Comparison of ENCODE assay signal across 8 cellular contexts in the genomic region with DNA sequence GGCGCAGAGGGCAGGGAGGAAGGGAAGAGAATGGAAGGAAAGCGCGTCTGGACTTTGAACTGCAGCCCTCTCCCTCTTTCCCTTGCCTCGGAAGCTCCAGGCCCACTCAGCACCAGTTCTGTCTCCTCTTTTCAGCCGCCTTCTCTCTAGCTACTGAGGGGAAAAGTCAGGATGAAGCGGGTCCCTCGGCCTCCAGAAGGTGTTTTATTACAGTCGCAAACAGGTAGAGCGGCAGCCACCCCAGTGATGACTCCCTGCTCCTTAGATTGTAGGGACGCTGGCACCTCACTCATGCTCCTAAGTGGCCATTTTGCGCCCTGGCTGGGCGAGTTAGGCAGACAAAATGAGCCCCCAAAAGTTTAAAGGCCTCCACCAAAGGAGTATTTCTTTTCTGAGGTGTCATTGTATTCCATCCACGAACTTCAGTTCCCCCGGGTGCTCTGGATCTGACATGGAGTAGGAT. TPM values are rescaled to one million over a fixed set of nuclear protein-coding genes. Genes with fewer than 3 reads are reported as not detected.
DNase-seq lines count a peak whose midpoint lies in the region; ATAC-seq, FAIRE-seq and TF ChIP-seq lines count a peak whose summit lies in the region.

No MANE protein-coding gene starts in this region.

- H3K4me3 Mint-ChIP-seq in CD4-positive, CD25-positive, alpha-beta regulatory T cell, result peak overlapping the region; percentile 78 to 89 (median 84)
- H3K4me3 Mint-ChIP-seq in endodermal cell (peak overlapping the region; percentile 75), nephron progenitor cell (peak overlapping the region; percentile 85)

- H3K4me1 Mint-ChIP-seq in CD4-positive, CD25-positive, alpha-beta regulatory T cell, result peaks cover 22 to 30% (median 25%) of the 10 kb centered on the region in 4 donors
- H3K4me1 Mint-ChIP-seq in endodermal cell, result peaks cover 31% of the 10 kb centered on the region
- H3K4me1 Mint-ChIP-seq in nephron progenitor cell, result peaks cover 66% of the 10 kb centered on the region

- H3K4me3 ChIP-seq in CD4-positive, CD25-positive, alpha-beta regulatory T cell (ENCODE audit: low read depth, low read length), result peak overlapping the region; percentile 53
- H3K4me3 ChIP-seq in NT2/D1 (ENCODE audit: insufficient read length, low read depth) (peak overlapping the region; percentile 65), endodermal cell (ENCODE audit: low read length) (peak overlapping the region; percentile 83)

- H3K27ac Mint-ChIP-seq in CD4-positive, CD25-positive, alpha-beta regulatory T cell, result peak overlapping the region; percentile 74 to 90 (median 86)
- H3K27ac Mint-ChIP-seq in endodermal cell (peak overlapping the region; percentile 97), nephron progenitor cell (peak overlapping the region; percentile 98)

- H3K9ac ChIP-seq in NT2/D1 (ENCODE audit: insufficient read length, low read depth) (peak overlapping the region; percentile 93), endodermal cell (ENCODE audit: extremely low read depth, low read length, poor library complexity, severe bottlenecking) (peak overlapping the region; percentile 79)

- H3K9me3 ChIP-seq in CD4-positive, CD25-positive, alpha-beta regulatory T cell (ENCODE audit: control insufficient read depth in 2 of 2, low read length in 2 of 2), result no peaks in the 10 kb centered on the region
- H3K9me3 ChIP-seq in NT2/D1 (ENCODE audit: insufficient read depth, low read length) (no peaks in the 10 kb centered on the region), endodermal cell (ENCODE audit: control insufficient read depth, low read length) (no peaks in the 10 kb centered on the region)

- H3K27me3 Mint-ChIP-seq in CD4-positive, CD25-positive, alpha-beta regulatory T cell, result peaks cover 6% of the 10 kb centered on the region
- H3K27me3 Mint-ChIP-seq in endodermal cell (ENCODE audit: insufficient read depth) (no peaks in the 10 kb centered on the region), nephron progenitor cell (ENCODE audit: low read depth, poor library complexity) (peaks cover 8% of the 10 kb centered on the region)

- no peak for DNase-seq in CD4-positive, CD25-positive, alpha-beta regulatory T cell
- DNase-seq in NT2/D1 (ENCODE audit: low read depth, low spot score) (no peak), endodermal cell (peak; percentile 73), nephron progenitor cell (peak; percentile 21), HTR-8/SVneo (ENCODE audit: insufficient read length, low spot score) (no peak), GM10248 (ENCODE audit: extremely low spot score) (no peak), SW 1271 (lab: John Stamatoyannopoulos, UW) (no peak), GM20000 (ENCODE audit: low spot score) (no peak)

- WGBS in endodermal cell (ENCODE audit: insufficient coverage in 1 of 2, insufficient read length in 1 of 2), 2 experiments, result 32 to 48% methylated on average over 11 to 14 of the region's 14 CpGs

- no peaks in the 10 kb centered on the region for H3K27me3 ChIP-seq in CD4-positive, CD25-positive, alpha-beta regulatory T cell (ENCODE audit: control insufficient read depth, insufficient read depth, low read length)
- no peaks in the 10 kb centered on the region for H3K27me3 ChIP-seq in NT2/D1 (ENCODE audit: insufficient read depth, insufficient read length)
- no peaks in the 10 kb centered on the region for H3K27me3 ChIP-seq in endodermal cell (ENCODE audit: control insufficient read depth, insufficient read depth, low read length, poor library complexity, severe bottlenecking)

- H3K36me3 Mint-ChIP-seq in CD4-positive, CD25-positive, alpha-beta regulatory T cell, result no peaks in the 10 kb centered on the region
- H3K36me3 Mint-ChIP-seq in endodermal cell (ENCODE audit: low read depth), result no peaks in the 10 kb centered on the region
- H3K36me3 Mint-ChIP-seq in nephron progenitor cell (ENCODE audit: low read depth), result no peaks in the 10 kb centered on the region

- CTCF ChIA-PET in GM10248 (lab: Yijun Ruan, JAX), result interaction anchor here (1.0 to 1.3 kb wide), 5 partner anchors 11 to 89 kb away, joined by 3 to 4 read pairs (median 3); no protein-coding TSS in a partner anchor

- peaks cover 32% of the 10 kb centered on the region for H3K4me1 ChIP-seq in CD4-positive, CD25-positive, alpha-beta regulatory T cell (ENCODE audit: control insufficient read depth, insufficient read depth, low read length, poor library complexity, severe bottlenecking)
- H3K4me1 ChIP-seq in NT2/D1 (ENCODE audit: insufficient read depth, insufficient read length) (peaks cover 2% of the 10 kb centered on the region), endodermal cell (ENCODE audit: control insufficient read depth, insufficient read depth, low read length) (no peaks in the 10 kb centered on the region)

- TF ChIP-seq CTCF in endodermal cell (conservative IDR thresholded peaks at IDR 0.05) (no peak), nephron progenitor cell (IDR thresholded peaks at IDR 0.05) (no peak), GM10248 (IDR thresholded peaks at IDR 0.05; ENCODE audit: control extremely low read depth, extremely low read depth, low read depth, missing control alignments) (no peak), GM20000 (IDR thresholded peaks at IDR 0.05; ENCODE audit: extremely low read depth, missing control alignments) (no peak)

- ATAC-seq in CD4-positive, CD25-positive, alpha-beta regulatory T cell (ENCODE audit: low read depth in 2 of 2), result no peak

- POLR2A ChIA-PET in GM10248 (lab: Yijun Ruan, JAX), result interaction anchor here (0.7 to 0.9 kb wide), 2 partner anchors 9 to 40 kb away, joined by 3 read pairs; no protein-coding TSS in a partner anchor

- peaks cover 0 to 1% (median 0%) of the 10 kb centered on the region in 7 donors for H3K9me3 Mint-ChIP-seq in CD4-positive, CD25-positive, alpha-beta regulatory T cell
- H3K9me3 Mint-ChIP-seq in endodermal cell (no peaks in the 10 kb centered on the region), nephron progenitor cell (no peaks in the 10 kb centered on the region)

- no peaks in the 10 kb centered on the region for H3K36me3 ChIP-seq in CD4-positive, CD25-positive, alpha-beta regulatory T cell (ENCODE audit: control insufficient read depth, insufficient read depth, low read length)
- no peaks in the 10 kb centered on the region for H3K36me3 ChIP-seq in NT2/D1 (ENCODE audit: insufficient read depth, insufficient read length, low read length)
- H3K36me3 ChIP-seq in endodermal cell (ENCODE audit: control insufficient read depth, insufficient read depth, low read length), result no peaks in the 10 kb centered on the region

- peak overlapping the region; percentile 76 for H3K27ac ChIP-seq in CD4-positive, CD25-positive, alpha-beta regulatory T cell (ENCODE audit: insufficient read depth, low read length, poor library complexity, severe bottlenecking)
- H3K27ac ChIP-seq in endodermal cell (ENCODE audit: low read depth, low read length), result peak overlapping the region; percentile 88

- no peak for FAIRE-seq in HTR-8/SVneo (lab: Jason Lieb, UNC)

RNA-seq across cellular contexts. Expression of gene STK24, which starts 0.9 kb away (rescaled TPM):
- 141 TPM for total RNA-seq in CD4-positive, CD25-positive, alpha-beta regulatory T cell
- 10 to 100 TPM; 26.7 to 58.4 (median 40.9) TPM for polyA plus RNA-seq in CD4-positive, CD25-positive, alpha-beta regulatory T cell
- 100 to 1,000 TPM; 115 to 125 TPM for total RNA-seq in endodermal cell
- polyA plus RNA-seq in endodermal cell (2013, experiment 1 of 2), result 109 TPM
- 110 TPM for polyA plus RNA-seq in endodermal cell (2013, experiment 2 of 2)

Comparison
In these comparisons a context has a peak if more than half of its experiments do, and no peak if none do; other contexts are left out.
1. DNase-seq: peak in endodermal cell (single experiment) and nephron progenitor cell (single experiment); none in CD4-positive, CD25-positive, alpha-beta regulatory T cell (0 of 3), NT2/D1 (single experiment), HTR-8/SVneo (single experiment), GM10248 (single experiment), SW 1271 (0 of 2) and GM20000 (single experiment).
2. Peak in every context shown above with its lines, with median percentiles within 50 percentile points of each other: H3K4me3 ChIP-seq, H3K27ac Mint-ChIP-seq and H3K4me3 Mint-ChIP-seq.